Comparison of ENCODE assay signal across 2 cellular contexts in genomic region chr1:172589553-172589952, GRCh38.
TF ChIP-seq lines count a peak whose summit lies in the region.

No MANE protein-coding gene starts in this region.

TF ChIP-seq in IMR-90, 13 proteins besides CTCF, POLR2A, EP300 and RAD21:
- TF ChIP-seq CEBPB (IDR thresholded peaks at IDR 0.05; ENCODE audit: low read depth, low read length) (no peak), MAZ (IDR thresholded peaks at IDR 0.05; ENCODE audit: borderline replicate concordance, low read depth, low read length) (no peak), NFE2L2 (IDR thresholded peaks at IDR 0.05; ENCODE audit: low read depth, low read length) (no peak), RFX5 (IDR thresholded peaks at IDR 0.05; ENCODE audit: low read depth, low read length) (no peak), FOS (IDR thresholded peaks at IDR 0.05; ENCODE audit: low read depth, low read length) (no peak), MAFK (IDR thresholded peaks at IDR 0.05; ENCODE audit: low read depth, low read length) (peak; percentile 90)
- TF ChIP-seq, protein P1, sequence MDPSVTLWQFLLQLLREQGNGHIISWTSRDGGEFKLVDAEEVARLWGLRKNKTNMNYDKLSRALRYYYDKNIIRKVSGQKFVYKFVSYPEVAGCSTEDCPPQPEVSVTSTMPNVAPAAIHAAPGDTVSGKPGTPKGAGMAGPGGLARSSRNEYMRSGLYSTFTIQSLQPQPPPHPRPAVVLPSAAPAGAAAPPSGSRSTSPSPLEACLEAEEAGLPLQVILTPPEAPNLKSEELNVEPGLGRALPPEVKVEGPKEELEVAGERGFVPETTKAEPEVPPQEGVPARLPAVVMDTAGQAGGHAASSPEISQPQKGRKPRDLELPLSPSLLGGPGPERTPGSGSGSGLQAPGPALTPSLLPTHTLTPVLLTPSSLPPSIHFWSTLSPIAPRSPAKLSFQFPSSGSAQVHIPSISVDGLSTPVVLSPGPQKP (IDR thresholded peaks at IDR 0.05; ENCODE audit: borderline replicate concordance, low read depth, low read length) = no peak
- TF ChIP-seq, protein P2, sequence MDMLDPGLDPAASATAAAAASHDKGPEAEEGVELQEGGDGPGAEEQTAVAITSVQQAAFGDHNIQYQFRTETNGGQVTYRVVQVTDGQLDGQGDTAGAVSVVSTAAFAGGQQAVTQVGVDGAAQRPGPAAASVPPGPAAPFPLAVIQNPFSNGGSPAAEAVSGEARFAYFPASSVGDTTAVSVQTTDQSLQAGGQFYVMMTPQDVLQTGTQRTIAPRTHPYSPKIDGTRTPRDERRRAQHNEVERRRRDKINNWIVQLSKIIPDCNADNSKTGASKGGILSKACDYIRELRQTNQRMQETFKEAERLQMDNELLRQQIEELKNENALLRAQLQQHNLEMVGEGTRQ (IDR thresholded peaks at IDR 0.05; ENCODE audit: low read depth, low read length) = no peak
TF ChIP-seq in IMR-90: peak in this region for 1.

TF ChIP-seq in GM12878, 131 proteins besides CTCF, POLR2A, EP300 and RAD21:
- TF ChIP-seq CBFB (IDR thresholded peaks at IDR 0.05; ENCODE audit: low read depth) (no peak), CHD1 (IDR thresholded peaks at IDR 0.05; ENCODE audit: low read depth, low read length) (no peak), SMAD5 (IDR thresholded peaks at IDR 0.05; ENCODE audit: low read depth) (no peak), IRF4 (IDR thresholded peaks at IDR 0.05; ENCODE audit: low read depth, low read length) (no peak), CHD4 (IDR thresholded peaks at IDR 0.05) (no peak), MYB (IDR thresholded peaks at IDR 0.05; ENCODE audit: borderline replicate concordance, low read depth, low read length) (no peak), POU2F2 (IDR thresholded peaks at IDR 0.05; ENCODE audit: borderline replicate concordance, low read depth, low read length) (no peak), SPI1 (IDR thresholded peaks at IDR 0.05; ENCODE audit: borderline replicate concordance, insufficient read depth, low read depth, low read length) (no peak), MEF2B (IDR thresholded peaks at IDR 0.05; ENCODE audit: partially characterized antibody, poor library complexity, severe bottlenecking) (no peak)
